Comparison of ENCODE assay signal across 15 cellular contexts in genomic region chr2:105070010-105070865, GRCh38.
"Had no signal": no experiment of that assay in that cellular context is flagged by ENCODE, and none has a peak within 500 bp of the region (broad histone marks: within the 10 kb centered on the region; RNA-seq: fewer than 3 reads in every experiment).

No MANE protein-coding gene starts in this region.

- H3K27me3 ChIP-seq: body of pancreas, hepatocyte, thyroid gland, vagina had no signal

- H3K4me1 ChIP-seq: body of pancreas, parathyroid adenoma, thyroid gland, vagina had no signal

- H3K36me3 ChIP-seq: thyroid gland, vagina had no signal

- H3K27ac ChIP-seq: body of pancreas, coronary artery, hepatocyte, parathyroid adenoma, thyroid gland, vagina had no signal

- H3K4me3 ChIP-seq: body of pancreas, coronary artery, hepatocyte, thyroid gland, vagina had no signal

- H3K4me2 ChIP-seq: hepatocyte had no signal

- H3K27ac Mint-ChIP-seq: T-helper 2 cell treated with Interferon-gamma antibody and Interleukin-4, amounts not matched to agents 5 μg/mL and 100 μg/mL, for 36 hours had no signal

- H3K9me3 Mint-ChIP-seq: T-helper 2 cell treated with Interferon-gamma antibody and Interleukin-4, amounts not matched to agents 5 μg/mL and 100 μg/mL, for 36 hours had no signal

- H3K4me3 Mint-ChIP-seq: T-helper 2 cell treated with Interferon-gamma antibody and Interleukin-4, amounts not matched to agents 5 μg/mL and 100 μg/mL, for 36 hours had no signal

- H2AFZ ChIP-seq: hepatocyte, parathyroid adenoma had no signal

- H3K9ac ChIP-seq: parathyroid adenoma had no signal

- ATAC-seq: body of pancreas, left ventricle myocardium superior had no signal

- DNase-seq: activated CD4-positive, alpha-beta T cell treated with anti-CD3 and anti-CD28 coated beads for 1 hour; activated CD8-positive, alpha-beta memory T cell treated with anti-CD3 and anti-CD28 coated beads for 24 hours; activated naive CD4-positive, alpha-beta T cell treated with anti-CD3 and anti-CD28 coated beads, Interleukin-2, amount 50 U/mL, for 16 hours; amniotic stem cell; body of pancreas; central memory CD4-positive, alpha-beta T cell; effector memory CD4-positive, alpha-beta T cell; left ventricle myocardium superior; retina; thyroid gland had no signal

- H3K9me3 ChIP-seq: body of pancreas, thyroid gland, vagina had no signal
